ENCODE assay signal across 8 cellular contexts in genomic region chr3:52455283-52456168, GRCh38. TPM values are rescaled to one million over a fixed set of nuclear protein-coding genes. Genes with fewer than 3 reads are reported as not detected.
A peak's percentile ranks its signal among the peaks of the same experiment; 100 is the strongest.
DNase-seq lines count a peak whose midpoint lies in the region; ATAC-seq and TF ChIP-seq lines count a peak whose summit lies in the region.

Gene NISCH, plus strand, starts transcription at chr3:52455604. Its CDS starts 38 bp downstream, at chr3:52455642.

- peaks cover 23% of the 10 kb centered on the region for H3K36me3 Mint-ChIP-seq in activated CD8-positive, alpha-beta T cell treated with anti-CD3 and anti-CD28 coated beads for 36 hours (ENCODE audit: low read depth)

- peaks cover 22% of the 10 kb centered on the region for H3K4me1 ChIP-seq in ectodermal cell (ENCODE audit: control insufficient read depth, insufficient read depth, low read length)

- H3K9me3 Mint-ChIP-seq in activated CD8-positive, alpha-beta T cell treated with anti-CD3 and anti-CD28 coated beads for 36 hours: no peaks in the 10 kb centered on the region

- POLR2A ChIA-PET in activated CD8-positive, alpha-beta T cell treated with anti-CD3 and anti-CD28 coated beads for 36 hours (lab: Charles Lee): interaction anchor here (0.6 to 2.0 kb wide), 3 partner anchors 8 to 174 kb away, joined by 4 to 7 read pairs (median 4); no protein-coding TSS in a partner anchor

- CTCF ChIA-PET in activated CD8-positive, alpha-beta T cell treated with anti-CD3 and anti-CD28 coated beads for 36 hours (lab: Charles Lee): interaction anchor here (1.2 to 7.1 kb wide), 4 partner anchors 9 to 41 kb away, joined by 3 to 66 read pairs (median 4); partner anchors contain the start of gene SEMA3G

- H3K4me1 Mint-ChIP-seq in activated CD8-positive, alpha-beta T cell treated with anti-CD3 and anti-CD28 coated beads for 36 hours (ENCODE audit: low read depth): peaks cover 39% of the 10 kb centered on the region

- H3K27me3 Mint-ChIP-seq in activated CD8-positive, alpha-beta T cell treated with anti-CD3 and anti-CD28 coated beads for 36 hours: no peaks in the 10 kb centered on the region

- H3K27ac ChIP-seq in ectodermal cell (ENCODE audit: insufficient read depth, low read depth, low read length, poor library complexity, severe bottlenecking): peak within 1 kb of the TSS; percentile 57

- H3K4me3 ChIP-seq in ectodermal cell (ENCODE audit: insufficient read depth, low read depth, low read length): peak within 1 kb of the TSS; percentile 93

- peak within 1 kb of the TSS; percentile 83 for H3K4me3 Mint-ChIP-seq in activated CD8-positive, alpha-beta T cell treated with anti-CD3 and anti-CD28 coated beads for 36 hours

- no peak for TF ChIP-seq CTCF in activated CD8-positive, alpha-beta T cell treated with anti-CD3 and anti-CD28 coated beads for 36 hours (IDR thresholded peaks at IDR 0.05)

- DNase-seq in AG20443 (ENCODE audit: low spot score): peak; percentile 95
- peak; percentile 90 for DNase-seq in NCI-H82 (lab: John Stamatoyannopoulos, UW)
- DNase-seq in activated CD8-positive, alpha-beta T cell treated with anti-CD3 and anti-CD28 coated beads for 36 hours: peak; percentile 95
- peak; percentile 81 to 92 for DNase-seq in lung microvascular endothelial cell (ENCODE audit: low read depth in 2 of 2)
- DNase-seq in stimulated activated CD4-positive, alpha-beta T cell treated with anti-CD3 and anti-CD28 coated beads, TNF-alpha, amount 100 ng/mL, for 48 hours (ENCODE audit: low read depth in 3 of 3): peak; percentile 89 to 98 (median 95)

- H3K27me3 ChIP-seq in ectodermal cell (ENCODE audit: control insufficient read depth, insufficient read depth, low read length, poor library complexity, severe bottlenecking): no peaks in the 10 kb centered on the region

- ATAC-seq in GM18909 (IDR thresholded peaks at IDR 0.05; ENCODE audit: poor library complexity, unreplicated experiment) (peak; percentile 80), HG03159 (IDR thresholded peaks at IDR 0.05; ENCODE audit: unreplicated experiment) (peak; percentile 76)
- peak; percentile 91 for ATAC-seq in activated CD8-positive, alpha-beta T cell treated with anti-CD3 and anti-CD28 coated beads for 36 hours

- H3K9me3 ChIP-seq in ectodermal cell (ENCODE audit: control insufficient read depth, low read length): no peaks in the 10 kb centered on the region

- WGBS in ectodermal cell, 2 experiments: 1% methylated on average over 86 of the region's 86 CpGs

- H3K36me3 ChIP-seq in ectodermal cell (ENCODE audit: control insufficient read depth, insufficient read depth, low read length): peaks cover 24% of the 10 kb centered on the region

- intact Hi-C loops in activated CD8-positive, alpha-beta T cell treated with anti-CD3 and anti-CD28 coated beads for 36 hours (cut with micrococcal nuclease): no loop called here

- H3K27ac Mint-ChIP-seq in activated CD8-positive, alpha-beta T cell treated with anti-CD3 and anti-CD28 coated beads for 36 hours: peak within 1 kb of the TSS; percentile 94

RNA-seq across cellular contexts. Expression of gene NISCH, which starts in this region (rescaled TPM):
- total RNA-seq in activated CD8-positive, alpha-beta T cell treated with anti-CD3 and anti-CD28 coated beads for 36 hours: 10 to 100 TPM; 57.1 to 57.4 TPM
- 121 TPM for polyA plus RNA-seq in ectodermal cell (2013, experiment 1 of 4)
- 151 TPM for polyA plus RNA-seq in ectodermal cell (2013, experiment 2 of 4)
- 102 TPM for polyA plus RNA-seq in ectodermal cell (2013, experiment 3 of 4)
- polyA plus RNA-seq in ectodermal cell (2013, experiment 4 of 4): 129 TPM
- total RNA-seq in lung microvascular endothelial cell: 26.2 and 38.1 TPM in 2 replicates

Comparison
In these comparisons a context has a peak if more than half of its experiments do, and no peak if none do; other contexts are left out.
1. Peak in every context shown above with its lines: DNase-seq, ATAC-seq, H3K4me3 ChIP-seq and H3K27ac ChIP-seq.